In genomic region chr4:26584725-26585124, GRCh38 we compare ENCODE assay signal across 8 cellular contexts. TPM values are rescaled to one million over a fixed set of nuclear protein-coding genes. Genes with fewer than 3 reads are reported as not detected.
DNase-seq lines count a peak whose midpoint lies in the region; ATAC-seq and TF ChIP-seq lines count a peak whose summit lies in the region.

No MANE protein-coding gene starts in this region.

- no peak for TF ChIP-seq CTCF in stomach (IDR thresholded peaks at IDR 0.05)

- peak overlapping the region in 1 of 5 donors; percentile 82 for H3K27ac ChIP-seq in stomach

- H3K27me3 ChIP-seq in stomach, result no peaks in the 10 kb centered on the region

- H3K4me3 Mint-ChIP-seq in T-helper 1 cell treated with Interleukin-12 subunit alpha and Interleukin-12 subunit beta and Interleukin-4 antibody, amounts not matched to agents 30 μg/mL and 1 μg/mL, for 36 hours, result peak overlapping the region; percentile 93
- H3K4me3 Mint-ChIP-seq in activated T-helper 2 cell treated with anti-CD3 and anti-CD28 coated beads, Interferon-gamma antibody, Interleukin-2, Interleukin-4, amounts not matched to agents 10 μg/mL and 5 μg/mL and 100 μg/mL, durations not matched to agents 14 hours and 24 hours and 36 hours (ENCODE audit: low read depth), result peak overlapping the region; percentile 93

- peaks cover 4% of the 10 kb centered on the region for H3K9me3 Mint-ChIP-seq in T-helper 1 cell treated with Interleukin-12 subunit alpha and Interleukin-12 subunit beta and Interleukin-4 antibody, amounts not matched to agents 30 μg/mL and 1 μg/mL, for 36 hours
- H3K9me3 Mint-ChIP-seq in activated T-helper 2 cell treated with anti-CD3 and anti-CD28 coated beads, Interferon-gamma antibody, Interleukin-2, Interleukin-4, amounts not matched to agents 10 μg/mL and 5 μg/mL and 100 μg/mL, durations not matched to agents 14 hours and 24 hours and 36 hours, result no peaks in the 10 kb centered on the region

- H3K4me1 ChIP-seq in stomach, result peaks cover 0 to 29% (median 19%) of the 10 kb centered on the region in 4 donors

- H3K27me3 Mint-ChIP-seq in T-helper 1 cell treated with Interleukin-12 subunit alpha and Interleukin-12 subunit beta and Interleukin-4 antibody, amounts not matched to agents 30 μg/mL and 1 μg/mL, for 36 hours (ENCODE audit: low read depth), result no peaks in the 10 kb centered on the region
- peaks cover 5% of the 10 kb centered on the region for H3K27me3 Mint-ChIP-seq in activated T-helper 2 cell treated with anti-CD3 and anti-CD28 coated beads, Interferon-gamma antibody, Interleukin-2, Interleukin-4, amounts not matched to agents 10 μg/mL and 5 μg/mL and 100 μg/mL, durations not matched to agents 14 hours and 24 hours and 36 hours (ENCODE audit: low read depth)

- H3K4me3 ChIP-seq in iPS-18c (ENCODE audit: insufficient read depth, low read depth, low read length), result peak overlapping the region; percentile 77
- peak overlapping the region; percentile 57 to 90 (median 74) for H3K4me3 ChIP-seq in stomach

- 28 to 39% (median 34%) methylated on average over 4 of the region's 4 CpGs for WGBS in stomach, 5 donors

- no peak for ATAC-seq in HG03457 (IDR thresholded peaks at IDR 0.05; ENCODE audit: unreplicated experiment)

- H3K9me3 ChIP-seq in iPS-18c (ENCODE audit: control insufficient read depth, insufficient read depth, low read length), result no peaks in the 10 kb centered on the region
- H3K9me3 ChIP-seq in stomach, result no peaks in the 10 kb centered on the region

- TF ChIP-seq EP300 in stomach (IDR thresholded peaks at IDR 0.05), result no peak

- H3K36me3 Mint-ChIP-seq in T-helper 1 cell treated with Interleukin-12 subunit alpha and Interleukin-12 subunit beta and Interleukin-4 antibody, amounts not matched to agents 30 μg/mL and 1 μg/mL, for 36 hours (ENCODE audit: low read depth), result peaks cover 2% of the 10 kb centered on the region
- H3K36me3 Mint-ChIP-seq in activated T-helper 2 cell treated with anti-CD3 and anti-CD28 coated beads, Interferon-gamma antibody, Interleukin-2, Interleukin-4, amounts not matched to agents 10 μg/mL and 5 μg/mL and 100 μg/mL, durations not matched to agents 14 hours and 24 hours and 36 hours (ENCODE audit: low read depth), result no peaks in the 10 kb centered on the region

- DNase-seq in T-helper 1 cell (no peak), stomach (no peak), NAMALWA (ENCODE audit: low spot score) (no peak), islet precursor cell (no peak)
- DNase-seq in activated T-helper 2 cell treated with anti-CD3 and anti-CD28 coated beads, Interferon-gamma antibody, Interleukin-2, Interleukin-4, amounts not matched to agents 10 μg/mL and 5 μg/mL and 100 μg/mL, durations not matched to agents 14 hours and 24 hours and 36 hours (ENCODE audit: low spot score), result no peak

- H3K27ac Mint-ChIP-seq in T-helper 1 cell treated with Interleukin-12 subunit alpha and Interleukin-12 subunit beta and Interleukin-4 antibody, amounts not matched to agents 30 μg/mL and 1 μg/mL, for 36 hours, result peak overlapping the region; percentile 90
- peak overlapping the region; percentile 79 for H3K27ac Mint-ChIP-seq in activated T-helper 2 cell treated with anti-CD3 and anti-CD28 coated beads, Interferon-gamma antibody, Interleukin-2, Interleukin-4, amounts not matched to agents 10 μg/mL and 5 μg/mL and 100 μg/mL, durations not matched to agents 14 hours and 24 hours and 36 hours

- TF ChIP-seq POLR2A in stomach (IDR thresholded peaks at IDR 0.05), result no peak

- intact Hi-C loops in activated T-helper 2 cell treated with anti-CD3 and anti-CD28 coated beads, Interferon-gamma antibody, Interleukin-2, Interleukin-4, amounts not matched to agents 10 μg/mL and 5 μg/mL and 100 μg/mL, durations not matched to agents 14 hours and 24 hours and 36 hours (cut with micrococcal nuclease), result loop anchor here (5.0 to 10.0 kb wide), 3 partner anchors 130 to 670 kb away; partner anchors contain the start of gene SMIM20
- intact Hi-C loops in stomach (cut with DNase I; ENCODE audit: low total_unique reads), result no loop called here

- H3K36me3 ChIP-seq in stomach, result no peaks in the 10 kb centered on the region

- peaks cover 25% of the 10 kb centered on the region for H3K4me1 Mint-ChIP-seq in T-helper 1 cell treated with Interleukin-12 subunit alpha and Interleukin-12 subunit beta and Interleukin-4 antibody, amounts not matched to agents 30 μg/mL and 1 μg/mL, for 36 hours (ENCODE audit: low read depth)
- H3K4me1 Mint-ChIP-seq in activated T-helper 2 cell treated with anti-CD3 and anti-CD28 coated beads, Interferon-gamma antibody, Interleukin-2, Interleukin-4, amounts not matched to agents 10 μg/mL and 5 μg/mL and 100 μg/mL, durations not matched to agents 14 hours and 24 hours and 36 hours (ENCODE audit: low read depth), result peaks cover 25% of the 10 kb centered on the region

RNA-seq across cellular contexts. Expression of gene TBC1D19, which starts 0.8 kb away (rescaled TPM):
- total RNA-seq in activated T-helper 2 cell treated with anti-CD3 and anti-CD28 coated beads, Interferon-gamma antibody, Interleukin-2, Interleukin-4, amounts not matched to agents 10 μg/mL and 5 μg/mL and 100 μg/mL, durations not matched to agents 14 hours and 24 hours and 36 hours, result 4.5 TPM in 2 replicates
- 10 to 100 TPM in 2 of 5 donors, 1 to 10 TPM in 3; 3.6 to 57.6 (median 9.9) TPM for total RNA-seq in stomach
- 1 to 10 TPM; 1.4 to 2.7 (median 1.8) TPM for polyA plus RNA-seq in stomach
